ENCODE assay signal across 8 cellular contexts in the genomic region with DNA sequence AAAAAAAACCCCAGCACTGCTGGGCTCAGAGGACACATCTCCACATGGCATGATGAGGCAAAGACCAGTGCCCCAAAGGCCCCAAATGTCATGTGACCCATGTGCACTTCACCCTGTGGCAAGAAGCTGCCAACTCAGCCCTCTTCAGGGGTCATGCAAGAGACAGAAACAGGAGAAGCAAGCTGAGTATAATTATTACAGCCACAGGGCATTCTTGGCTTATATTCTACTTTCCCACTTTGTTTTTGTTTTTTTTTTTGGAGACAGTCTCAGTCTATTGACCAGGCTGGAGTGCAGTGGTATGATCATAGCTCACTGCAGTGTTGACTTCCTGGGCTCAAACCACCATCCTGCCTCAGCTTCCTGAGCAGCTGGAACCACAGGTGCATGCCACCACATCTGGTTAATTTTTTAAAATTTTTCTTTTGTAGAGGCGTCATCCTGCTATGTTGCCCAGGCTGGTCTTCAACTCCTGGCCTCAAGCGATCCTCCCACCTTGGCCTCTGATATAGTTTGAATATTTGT. TPM values are rescaled to one million over a fixed set of nuclear protein-coding genes. Genes with fewer than 3 reads are reported as not detected.
DNase-seq lines count a peak whose midpoint lies in the region; ATAC-seq and TF ChIP-seq lines count a peak whose summit lies in the region.

No MANE protein-coding gene starts in this region.

- peaks cover 6% of the 10 kb centered on the region; the same call in 1 of the 2 replicates for H3K9me3 ChIP-seq in BLaER1
- H3K9me3 ChIP-seq in Peyer's patch = no peaks in the 10 kb centered on the region
- H3K9me3 ChIP-seq in gastroesophageal sphincter = no peaks in the 10 kb centered on the region

- H3K36me3 ChIP-seq in BLaER1 (no peaks in the 10 kb centered on the region), Peyer's patch (no peaks in the 10 kb centered on the region), gastroesophageal sphincter (no peaks in the 10 kb centered on the region)

- no peak for TF ChIP-seq EP300 in gastroesophageal sphincter (IDR thresholded peaks at IDR 0.05)

- H3K4me2 ChIP-seq in BLaER1 = peak overlapping the region; percentile 88

- ATAC-seq in GM18873 (IDR thresholded peaks at IDR 0.05; ENCODE audit: low FRiP score, unreplicated experiment) (peak; percentile 63), gastroesophageal sphincter (peak; percentile 48), GM19452 (IDR thresholded peaks at IDR 0.05; ENCODE audit: unreplicated experiment) (no peak)

- no CpG with 5 or more reads among the region's 2 CpGs for whole genome bisulfite sequencing in gastroesophageal sphincter (ENCODE audit: low coverage in 1 of 2), 2 donors

- DNase-seq in Peyer's patch (peak in 2 of 3 donors; percentile 60 to 69), GM13976 (ENCODE audit: low spot score) (no peak), NCI-H2227 treated with DMSO at 0.1 percent for 48 hours (lab: John Stamatoyannopoulos, UW) (no peak), D341Med (ENCODE audit: low spot score) (no peak)

- in situ Hi-C loops in GM13976 (cut with MboI; ENCODE audit: low sequenced_read_pairs, unreplicated experiment) = no loop called here

- H3K27ac ChIP-seq in BLaER1 (peak overlapping the region; percentile 98), Peyer's patch (peak overlapping the region in 2 of 4 donors; percentile 24 to 33), gastroesophageal sphincter (no peak overlapping the region)

- no peak overlapping the region for H3K4me3 ChIP-seq in BLaER1
- H3K4me3 ChIP-seq in Peyer's patch = no peak overlapping the region
- H3K4me3 ChIP-seq in gastroesophageal sphincter = no peak overlapping the region

- H4K20me1 ChIP-seq in BLaER1 = no peaks in the 10 kb centered on the region

- H3K27me3 ChIP-seq in BLaER1 = no peaks in the 10 kb centered on the region
- no peaks in the 10 kb centered on the region for H3K27me3 ChIP-seq in Peyer's patch
- no peaks in the 10 kb centered on the region for H3K27me3 ChIP-seq in gastroesophageal sphincter

- H3K4me1 ChIP-seq in BLaER1 (peaks cover 97% of the 10 kb centered on the region), Peyer's patch (peaks cover 0 to 6% (median 2%) of the 10 kb centered on the region in 4 donors), gastroesophageal sphincter (peaks cover 0 to 18% (median 0%) of the 10 kb centered on the region in 3 donors)

- peak overlapping the region; percentile 82 for H3K9ac ChIP-seq in BLaER1

- TF ChIP-seq CTCF in Peyer's patch (IDR thresholded peaks at IDR 0.05) (no peak), gastroesophageal sphincter (IDR thresholded peaks at IDR 0.05) (no peak), GM13976 (IDR thresholded peaks at IDR 0.05; ENCODE audit: borderline replicate concordance, control extremely low read depth, extremely low read depth, insufficient read depth, missing control alignments) (no peak)

- no peak for TF ChIP-seq POLR2A in Peyer's patch (IDR thresholded peaks at IDR 0.05)
- no peak for TF ChIP-seq POLR2A in gastroesophageal sphincter (IDR thresholded peaks at IDR 0.05)

RNA-seq across cellular contexts. Expression of a gene that starts 32.7 kb away (rescaled TPM):
- 10 to 100 TPM; 20.1 to 56.9 (median 32.3) TPM for total RNA-seq in Peyer's patch
- 10 to 100 TPM; 31.6 to 95.0 (median 44.5) TPM for total RNA-seq in gastroesophageal sphincter

RNA-seq across cellular contexts. Expression of a gene that starts 48.9 kb away (rescaled TPM):
- 1 to 10 TPM; 4.2 to 5.0 (median 4.5) TPM for total RNA-seq in Peyer's patch
- 10 to 100 TPM; 34.6 to 40.3 (median 39.7) TPM for total RNA-seq in gastroesophageal sphincter

Comparison
In these comparisons a context has a peak if more than half of its experiments do, and no peak if none do; other contexts are left out.
1. DNase-seq: peak in Peyer's patch (2 of 3); none in GM13976 (single experiment), NCI-H2227 treated with DMSO at 0.1 percent for 48 hours (single experiment) and D341Med (single experiment).
2. RNA of a gene that starts 48.9 kb away (total RNA-seq): 34.6 to 40.3 TPM in gastroesophageal sphincter; 4.2 to 5.0 TPM in Peyer's patch; every median in the first group is over 4 times any median in the second.